ENCODE assay signal across 9 cellular contexts in the genomic region with DNA sequence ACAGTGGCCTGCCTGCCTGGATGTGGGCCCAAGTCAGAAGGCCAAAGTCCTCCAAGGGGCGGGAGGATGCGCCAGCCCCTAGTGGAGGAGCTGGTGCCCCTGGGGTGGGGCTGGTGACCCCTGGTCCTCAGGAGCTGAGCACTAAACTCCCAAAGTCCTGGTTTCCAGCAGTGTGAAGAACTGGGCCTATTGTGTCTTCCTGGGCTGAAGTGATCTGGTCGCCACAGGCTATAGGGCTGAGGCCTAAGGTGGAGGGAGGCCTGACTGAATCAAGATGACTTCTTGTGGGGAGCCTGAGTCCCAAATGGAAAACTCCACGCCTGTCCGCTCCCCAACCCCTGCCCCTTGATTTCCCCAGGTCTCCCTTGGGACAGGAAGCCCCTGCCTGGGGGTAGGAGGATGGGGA. TPM values are rescaled to one million over a fixed set of nuclear protein-coding genes. Genes with fewer than 3 reads are reported as not detected.
DNase-seq lines count a peak whose midpoint lies in the region; ATAC-seq and TF ChIP-seq lines count a peak whose summit lies in the region.
"Had no signal": no experiment of that assay in that cellular context is flagged by ENCODE, and none has a peak within 500 bp of the region (broad histone marks: within the 10 kb centered on the region; RNA-seq: fewer than 3 reads in every experiment).

No MANE protein-coding gene starts in this region.

- DNase-seq in activated naive CD4-positive, alpha-beta T cell treated with anti-CD3 and anti-CD28 coated beads for 36 hours, result peak; percentile 29
- DNase-seq in activated naive CD4-positive, alpha-beta T cell treated with Interleukin-2 at 50 U/mL for 16 hours, result no peak
- DNase-seq in endothelial cell (ENCODE audit: low spot score), result no peak
- no peak for DNase-seq in natural killer cell
- DNase-seq in ureter (ENCODE audit: low spot score), result peak; percentile 48
- DNase-seq in islet precursor cell, result no peak
- no peak for DNase-seq in NCI-H1048 (lab: John Stamatoyannopoulos, UW)
- no peak for DNase-seq in CD8-positive, alpha-beta T cell
- DNase-seq: SHP77 treated with DMSO at 0.1 percent for 48 hours had no signal

- peak overlapping the region; percentile 73 for H3K27ac Mint-ChIP-seq in activated naive CD4-positive, alpha-beta T cell treated with anti-CD3 and anti-CD28 coated beads for 36 hours
- H3K27ac Mint-ChIP-seq in endothelial cell (ENCODE audit: unreplicated experiment) (peak overlapping the region; percentile 82), natural killer cell (peak overlapping the region; percentile 60 to 86)
- H3K27ac Mint-ChIP-seq in CD8-positive, alpha-beta T cell, result no peak overlapping the region

- intact Hi-C loops in activated naive CD4-positive, alpha-beta T cell treated with anti-CD3 and anti-CD28 coated beads for 36 hours (cut with micrococcal nuclease), result loop anchor here (1.0 kb wide), 1 partner anchor 10 kb away; no protein-coding TSS in a partner anchor
- intact Hi-C loops in natural killer cell (cut with micrococcal nuclease), result no loop called here
- intact Hi-C loops in CD8-positive, alpha-beta T cell (cut with DNase I, micrococcal nuclease), result loop anchor here in 1 of 2 experiments (10.0 kb wide), 1 partner anchor 389 kb away; no protein-coding TSS in a partner anchor

- H3K27me3 ChIP-seq in CD8-positive, alpha-beta T cell (ENCODE audit: insufficient read depth, low read length), result no peaks in the 10 kb centered on the region

- peaks cover 10% of the 10 kb centered on the region for H3K4me1 ChIP-seq in CD8-positive, alpha-beta T cell (ENCODE audit: insufficient read depth, low read length)

- H3K4me1 Mint-ChIP-seq in activated naive CD4-positive, alpha-beta T cell treated with anti-CD3 and anti-CD28 coated beads for 36 hours (ENCODE audit: low read depth), result peaks cover 27% of the 10 kb centered on the region
- H3K4me1 Mint-ChIP-seq in endothelial cell (ENCODE audit: unreplicated experiment), result peaks cover 26% of the 10 kb centered on the region
- H3K4me1 Mint-ChIP-seq in natural killer cell, result peaks cover 17 to 31% of the 10 kb centered on the region in 2 donors
- peaks cover 7% of the 10 kb centered on the region for H3K4me1 Mint-ChIP-seq in CD8-positive, alpha-beta T cell (ENCODE audit: low read depth)

- H3K36me3 ChIP-seq in CD8-positive, alpha-beta T cell (ENCODE audit: insufficient read depth, low read length), result peaks cover 9% of the 10 kb centered on the region

- no peaks in the 10 kb centered on the region for H3K9me3 Mint-ChIP-seq in activated naive CD4-positive, alpha-beta T cell treated with anti-CD3 and anti-CD28 coated beads for 36 hours
- H3K9me3 Mint-ChIP-seq in endothelial cell (ENCODE audit: unreplicated experiment), result no peaks in the 10 kb centered on the region
- no peaks in the 10 kb centered on the region for H3K9me3 Mint-ChIP-seq in natural killer cell
- no peaks in the 10 kb centered on the region for H3K9me3 Mint-ChIP-seq in CD8-positive, alpha-beta T cell

- H3K4me3 ChIP-seq in CD8-positive, alpha-beta T cell (ENCODE audit: low read depth, low read length), result no peak overlapping the region

- peak overlapping the region; percentile 12 for H3K4me3 Mint-ChIP-seq in activated naive CD4-positive, alpha-beta T cell treated with anti-CD3 and anti-CD28 coated beads for 36 hours
- H3K4me3 Mint-ChIP-seq in endothelial cell (ENCODE audit: unreplicated experiment) (no peak overlapping the region), natural killer cell (peak overlapping the region; percentile 45)
- H3K4me3 Mint-ChIP-seq in CD8-positive, alpha-beta T cell, result no peak overlapping the region

- H3K27me3 Mint-ChIP-seq in activated naive CD4-positive, alpha-beta T cell treated with anti-CD3 and anti-CD28 coated beads for 36 hours (ENCODE audit: low read depth), result peaks cover 3% of the 10 kb centered on the region
- H3K27me3 Mint-ChIP-seq in endothelial cell (ENCODE audit: unreplicated experiment), result peaks cover 3% of the 10 kb centered on the region
- no peaks in the 10 kb centered on the region for H3K27me3 Mint-ChIP-seq in natural killer cell (ENCODE audit: low read depth in 2 of 2)
- H3K27me3 Mint-ChIP-seq in CD8-positive, alpha-beta T cell (ENCODE audit: low read depth), result peaks cover 8% of the 10 kb centered on the region

- ATAC-seq in natural killer cell, result no peak
- no peak for ATAC-seq in CD8-positive, alpha-beta T cell

- peaks cover 27% of the 10 kb centered on the region for H3K36me3 Mint-ChIP-seq in activated naive CD4-positive, alpha-beta T cell treated with anti-CD3 and anti-CD28 coated beads for 36 hours (ENCODE audit: low read depth)
- H3K36me3 Mint-ChIP-seq in endothelial cell (ENCODE audit: low read depth, unreplicated experiment) (peaks cover 18% of the 10 kb centered on the region), natural killer cell (no peaks in the 10 kb centered on the region)
- H3K36me3 Mint-ChIP-seq in CD8-positive, alpha-beta T cell, result peaks cover 24% of the 10 kb centered on the region

- H3K27ac ChIP-seq in CD8-positive, alpha-beta T cell (ENCODE audit: low read depth, low read length), result no peak overlapping the region

- POLR2A ChIA-PET in CD8-positive, alpha-beta T cell (lab: Charles Lee), result no interaction called here

- H3K9me3 ChIP-seq in CD8-positive, alpha-beta T cell (ENCODE audit: low read length), result no peaks in the 10 kb centered on the region

- TF ChIP-seq CTCF in endothelial cell (IDR thresholded peaks at IDR 0.05; ENCODE audit: unreplicated experiment), result no peak
- TF ChIP-seq CTCF in natural killer cell (IDR thresholded peaks at IDR 0.05), result no peak
- no peak for TF ChIP-seq CTCF in CD8-positive, alpha-beta T cell (IDR thresholded peaks at IDR 0.05)

- CTCF ChIA-PET in activated naive CD4-positive, alpha-beta T cell treated with anti-CD3 and anti-CD28 coated beads for 36 hours (lab: Charles Lee), result no interaction called here
- CTCF ChIA-PET in CD8-positive, alpha-beta T cell (lab: Charles Lee), result interaction anchor here (3.9 to 5.2 kb wide), 2 partner anchors 12 to 231 kb away, joined by 38 to 95 read pairs; no protein-coding TSS in a partner anchor

RNA-seq across cellular contexts. Expression of a gene that starts 0.8 kb away (rescaled TPM):
- total RNA-seq in activated naive CD4-positive, alpha-beta T cell treated with anti-CD3 and anti-CD28 coated beads for 36 hours, result 10 to 100 TPM; 22.6 to 24.2 TPM
- total RNA-seq in endothelial cell (ENCODE audit: unreplicated experiment) (56.3 TPM), natural killer cell (10 to 100 TPM; 35.8 to 70.3 (median 52.5) TPM), ureter (36.2 TPM)
- 1 to 10 TPM; 4.9 to 6.8 TPM for total RNA-seq in CD8-positive, alpha-beta T cell

RNA-seq across cellular contexts. Expression of a gene that starts 15.1 kb away (rescaled TPM):
- 100 to 1,000 TPM; 443 to 448 TPM for total RNA-seq in activated naive CD4-positive, alpha-beta T cell treated with anti-CD3 and anti-CD28 coated beads for 36 hours
- total RNA-seq in endothelial cell (ENCODE audit: unreplicated experiment), result 143 TPM
- total RNA-seq in natural killer cell, result 100 to 1,000 TPM; 110 to 178 (median 172) TPM
- 41.3 TPM for total RNA-seq in ureter
- 100 to 1,000 TPM; 130 to 147 TPM for total RNA-seq in CD8-positive, alpha-beta T cell

RNA-seq across cellular contexts. Expression of a gene that starts 19.6 kb away (rescaled TPM):
- 100 to 1,000 TPM; 139 to 141 TPM for total RNA-seq in activated naive CD4-positive, alpha-beta T cell treated with anti-CD3 and anti-CD28 coated beads for 36 hours
- total RNA-seq in endothelial cell (ENCODE audit: unreplicated experiment) (72.2 TPM), natural killer cell (100 to 1,000 TPM; 158 to 200 (median 177) TPM), ureter (58.5 TPM)
- 100 to 1,000 TPM; 162 to 172 TPM for total RNA-seq in CD8-positive, alpha-beta T cell

RNA-seq across cellular contexts. Expression of a gene that starts 48.8 kb away (rescaled TPM):
- total RNA-seq in activated naive CD4-positive, alpha-beta T cell treated with anti-CD3 and anti-CD28 coated beads for 36 hours, result 10 to 100 TPM; 49.8 to 51.3 TPM
- 14.5 TPM for total RNA-seq in endothelial cell (ENCODE audit: unreplicated experiment)
- total RNA-seq in natural killer cell, result 10 to 100 TPM; 11.2 to 14.5 (median 12.1) TPM
- total RNA-seq in ureter, result 19.5 TPM
- 1 to 10 TPM; 5.1 to 6.0 TPM for total RNA-seq in CD8-positive, alpha-beta T cell

RNA-seq across cellular contexts. Expression of a gene that starts 51.6 kb away (rescaled TPM):
- total RNA-seq in activated naive CD4-positive, alpha-beta T cell treated with anti-CD3 and anti-CD28 coated beads for 36 hours, result 10 to 100 TPM; 69.9 to 70.8 TPM
- total RNA-seq in endothelial cell (ENCODE audit: unreplicated experiment), result 102 TPM
- total RNA-seq in natural killer cell, result 10 to 100 TPM; 39.0 to 58.1 (median 51.5) TPM
- total RNA-seq in ureter, result 77.0 TPM
- 10 to 100 TPM; 18.2 to 21.0 TPM for total RNA-seq in CD8-positive, alpha-beta T cell

Comparison
In these comparisons a context has a peak if more than half of its experiments do, and no peak if none do; other contexts are left out.
1. DNase-seq: peak in activated naive CD4-positive, alpha-beta T cell treated with anti-CD3 and anti-CD28 coated beads for 36 hours (single experiment) and ureter (single experiment); none in activated naive CD4-positive, alpha-beta T cell treated with Interleukin-2 at 50 U/mL for 16 hours (single experiment), endothelial cell (single experiment), natural killer cell (single experiment), islet precursor cell (single experiment), NCI-H1048 (single experiment) and CD8-positive, alpha-beta T cell (0 of 7).
2. H3K4me3 Mint-ChIP-seq: peak in activated naive CD4-positive, alpha-beta T cell treated with anti-CD3 and anti-CD28 coated beads for 36 hours (single experiment) and natural killer cell (single experiment); none in endothelial cell (single experiment) and CD8-positive, alpha-beta T cell (single experiment).